Comparison of ENCODE assay signal across 9 cellular contexts in genomic region chr10:127563718-127564553, GRCh38. TPM values are rescaled to one million over a fixed set of nuclear protein-coding genes. Genes with fewer than 3 reads are reported as not detected.
DNase-seq lines count a peak whose midpoint lies in the region; ATAC-seq and TF ChIP-seq lines count a peak whose summit lies in the region.
"Had no signal": no experiment of that assay in that cellular context is flagged by ENCODE, and none has a peak within 500 bp of the region (broad histone marks: within the 10 kb centered on the region; RNA-seq: fewer than 3 reads in every experiment).

No MANE protein-coding gene starts in this region.

- no CpG with 5 or more reads among the region's 10 CpGs for WGBS in trophoblast cell (ENCODE audit: extremely low coverage, insufficient coverage, insufficient read length)

- H2BK120ac ChIP-seq in trophoblast cell (ENCODE audit: insufficient read depth, low read length, poor library complexity), result no peak overlapping the region

- peak; percentile 57 for DNase-seq in activated CD4-positive, alpha-beta T cell treated with anti-CD3 and anti-CD28 coated beads for 48 hours
- no peak for DNase-seq in activated CD4-positive, alpha-beta T cell treated with anti-CD3 and anti-CD28 coated beads for 1 hour
- DNase-seq in chondrocyte (ENCODE audit: low spot score) (no peak), trophoblast cell (peak; percentile 8 to 39), amniotic stem cell (lab: John Stamatoyannopoulos, UW) (no peak), Kasumi-1 (lab: John Stamatoyannopoulos, UW) (no peak)

- no peaks in the 10 kb centered on the region for H3K4me1 Mint-ChIP-seq in chondrocyte (ENCODE audit: low read depth)

- H2BK12ac ChIP-seq in trophoblast cell (ENCODE audit: low read length), result no peak overlapping the region

- H4K91ac ChIP-seq in trophoblast cell (ENCODE audit: low read depth, low read length), result no peak overlapping the region

- H3K4me3 ChIP-seq in trophoblast cell (ENCODE audit: low read depth, low read length), result no peak overlapping the region

- no peaks in the 10 kb centered on the region for H3K36me3 Mint-ChIP-seq in chondrocyte (ENCODE audit: low read depth)
- H3K36me3 Mint-ChIP-seq: CD8-positive, alpha-beta T cell had no signal

- H3K9me3 ChIP-seq in trophoblast cell (ENCODE audit: insufficient read depth, low read depth, low read length), result no peaks in the 10 kb centered on the region

- H3K27ac ChIP-seq in trophoblast cell (ENCODE audit: low read depth, low read length), result no peak overlapping the region

- no peak overlapping the region for H3K18ac ChIP-seq in trophoblast cell (ENCODE audit: low read length)

- peaks cover 3% of the 10 kb centered on the region for H3K9me3 Mint-ChIP-seq in chondrocyte (ENCODE audit: low read depth)

- no peaks in the 10 kb centered on the region for H3K79me2 ChIP-seq in trophoblast cell (ENCODE audit: control insufficient read depth, insufficient read depth, low read length, poor library complexity)

- no peak overlapping the region for H3K27ac Mint-ChIP-seq in chondrocyte (ENCODE audit: unreplicated experiment)
- H3K27ac Mint-ChIP-seq: CD8-positive, alpha-beta T cell had no signal

- H3K4ac ChIP-seq in trophoblast cell (ENCODE audit: low read depth, low read length), result no peak overlapping the region

- no peak overlapping the region for H4K8ac ChIP-seq in trophoblast cell (ENCODE audit: low read depth, low read length)

- H3K36me3 ChIP-seq in trophoblast cell (ENCODE audit: control insufficient read depth in 1 of 2, insufficient read depth in 2 of 2, low read length in 2 of 2), result no peaks in the 10 kb centered on the region

- H3K79me1 ChIP-seq in trophoblast cell (ENCODE audit: low read length), result no peaks in the 10 kb centered on the region

- H3K27me3 Mint-ChIP-seq in chondrocyte (ENCODE audit: low read depth), result peaks cover 11% of the 10 kb centered on the region

- no peak overlapping the region for H3K14ac ChIP-seq in trophoblast cell (ENCODE audit: low read length)

- H2AFZ ChIP-seq in trophoblast cell (ENCODE audit: insufficient read depth, low read length, poor library complexity), result no peak overlapping the region

- no peaks in the 10 kb centered on the region for H3K27me3 ChIP-seq in trophoblast cell (ENCODE audit: insufficient read depth, low read length)

- no peak for ATAC-seq in GM21619 (IDR thresholded peaks at IDR 0.05; ENCODE audit: unreplicated experiment)
- ATAC-seq: CD8-positive, alpha-beta T cell had no signal

- H3K9ac ChIP-seq in trophoblast cell (ENCODE audit: low read length), result no peak overlapping the region

- TF ChIP-seq CTCF in LNCAP (IDR thresholded peaks at IDR 0.05) (peak; percentile 89), chondrocyte (IDR thresholded peaks at IDR 0.05) (peak; percentile 61)

- H3K4me1 ChIP-seq in trophoblast cell (ENCODE audit: control insufficient read depth in 1 of 2, insufficient read depth in 2 of 2, low read length in 2 of 2), result no peaks in the 10 kb centered on the region

- H3K4me2 ChIP-seq in trophoblast cell (ENCODE audit: low read length), result no peak overlapping the region

- no peak overlapping the region for H3K23ac ChIP-seq in trophoblast cell (ENCODE audit: low read length)

- no peak overlapping the region for H3K4me3 Mint-ChIP-seq in chondrocyte (ENCODE audit: unreplicated experiment)
- H3K4me3 Mint-ChIP-seq: CD8-positive, alpha-beta T cell had no signal

- H2AK5ac ChIP-seq in trophoblast cell (ENCODE audit: low read length), result no peak overlapping the region

- no peak overlapping the region for H4K12ac ChIP-seq in trophoblast cell (ENCODE audit: low read depth, low read length)

- no peak overlapping the region for H2BK5ac ChIP-seq in trophoblast cell (ENCODE audit: low read depth, low read length, poor library complexity)

RNA-seq across cellular contexts. Expression of gene NPS, which starts 14.8 kb away (rescaled TPM):
- not detected in 3 replicates for total RNA-seq in chondrocyte
- not detected in 2 replicates for polyA plus RNA-seq in trophoblast cell (2013)
- total RNA-seq: CD8-positive, alpha-beta T cell had no signal

Comparison
In these comparisons a context has a peak if more than half of its experiments do, and no peak if none do; other contexts are left out.
1. DNase-seq: peak in activated CD4-positive, alpha-beta T cell treated with anti-CD3 and anti-CD28 coated beads for 48 hours (single experiment) and trophoblast cell (2 of 2); none in activated CD4-positive, alpha-beta T cell treated with anti-CD3 and anti-CD28 coated beads for 1 hour (single experiment), chondrocyte (single experiment), amniotic stem cell (single experiment) and Kasumi-1 (0 of 2).